11 cellular contexts compared by ENCODE assay signal in the genomic region with DNA sequence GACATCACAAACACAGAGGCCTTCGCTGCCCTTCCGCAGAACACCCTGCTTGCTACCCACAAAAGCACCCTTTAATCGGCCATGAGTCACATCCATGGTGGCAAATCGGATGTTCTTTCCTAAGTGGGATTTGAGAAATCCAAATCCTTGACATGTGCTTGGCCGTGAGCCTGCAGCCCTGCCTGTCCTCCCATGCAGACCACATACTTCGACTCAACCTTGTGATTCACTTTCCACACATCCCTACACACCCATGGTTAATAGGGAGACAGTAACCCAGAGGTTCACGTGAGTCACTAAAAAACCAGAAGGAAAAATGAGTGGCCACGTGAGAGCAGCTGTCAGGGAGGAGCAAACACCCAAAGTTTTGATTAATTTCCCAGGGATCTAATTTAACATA. TPM values are rescaled to one million over a fixed set of nuclear protein-coding genes. Genes with fewer than 3 reads are reported as not detected.
DNase-seq lines count a peak whose midpoint lies in the region; ATAC-seq and TF ChIP-seq lines count a peak whose summit lies in the region.
"Had no signal": no experiment of that assay in that cellular context is flagged by ENCODE, and none has a peak within 500 bp of the region (broad histone marks: within the 10 kb centered on the region; RNA-seq: fewer than 3 reads in every experiment).

No MANE protein-coding gene starts in this region.

- H3K4me1 ChIP-seq in HAP-1, result no peaks in the 10 kb centered on the region

- DNase-seq in AG09309 (ENCODE audit: low read depth), result peak; percentile 97
- peak; percentile 93 for DNase-seq in NCI-H226
- DNase-seq in dermis blood vessel endothelial cell, result peak; percentile 64
- DNase-seq in mesenteric fat pad (ENCODE audit: low spot score), result peak; percentile 74
- DNase-seq in HAP-1 (ENCODE audit: low spot score in 2 of 2), result no peak
- no peak for DNase-seq in GF-D8 (lab: John Stamatoyannopoulos, UW)
- DNase-seq in AML-193 (lab: John Stamatoyannopoulos, UW), result no peak
- DNase-seq: CD4-positive, alpha-beta T cell; NCI-H524 treated with DMSO at 0.1 percent for 48 hours had no signal

- ATAC-seq in GM18858 (IDR thresholded peaks at IDR 0.05; ENCODE audit: unreplicated experiment), result no peak

- TF ChIP-seq CTCF in AG09309 (IDR thresholded peaks at IDR 0.05; ENCODE audit: control insufficient read depth, insufficient read depth, low read depth, low read length, missing control alignments), result no peak

- in situ Hi-C loops in HAP-1 (cut with MboI; ENCODE audit: low sequenced_read_pairs), result no loop called here

- H3K36me3 ChIP-seq in HAP-1 (replicated peaks), result no peaks in the 10 kb centered on the region

- no peaks in the 10 kb centered on the region for H3K9me3 ChIP-seq in HAP-1
- H3K9me3 ChIP-seq: neutrophil had no signal

- H3K4me3 ChIP-seq in AG09309 (ENCODE audit: control insufficient read depth, low read depth, low read length) (no peak overlapping the region), HAP-1 (no peak overlapping the region)

- no peaks in the 10 kb centered on the region for H3K27me3 ChIP-seq in HAP-1 (ENCODE audit: low read depth)
- H3K27me3 ChIP-seq: neutrophil had no signal

RNA-seq across cellular contexts. Expression of gene RAMACL, which starts 19.4 kb away (rescaled TPM):
- total RNA-seq in dermis blood vessel endothelial cell (2.9 and 6.6 TPM in 2 replicates), mesenteric fat pad (3.2 TPM)

RNA-seq across cellular contexts. Expression of gene RPS6KA2, which starts 59.9 kb away (rescaled TPM):
- total RNA-seq in dermis blood vessel endothelial cell, result 166 and 297 TPM in 2 replicates
- total RNA-seq in mesenteric fat pad, result 45.2 TPM

Comparison
In these comparisons a context has a peak if more than half of its experiments do, and no peak if none do; other contexts are left out.
1. DNase-seq: peak in AG09309 (single experiment), NCI-H226 (single experiment), dermis blood vessel endothelial cell (single experiment) and mesenteric fat pad (single experiment); none in HAP-1 (0 of 2), GF-D8 (single experiment) and AML-193 (0 of 2).